ENCODE assay signal across 1 cellular context in genomic region chrX:48513670-48514069, GRCh38.
TF ChIP-seq lines count a peak whose summit lies in the region.

No MANE protein-coding gene starts in this region.

TF ChIP-seq in K562, 482 proteins besides CTCF, POLR2A, EP300 and RAD21:
- TF ChIP-seq NKRF (IDR thresholded peaks at IDR 0.05; ENCODE audit: borderline replicate concordance) (no peak), ATF3 (IDR thresholded peaks at IDR 0.05) (no peak), ATF3 (CRISPR knock-in tag; conservative IDR thresholded peaks at IDR 0.05) (no peak), EP400 (IDR thresholded peaks at IDR 0.05) (no peak), PKNOX1 (IDR thresholded peaks at IDR 0.05) (no peak), JUND (IDR thresholded peaks at IDR 0.05; ENCODE audit: borderline replicate concordance, low read depth, low read length) (no peak), JUND (tag; IDR thresholded peaks at IDR 0.05; ENCODE audit: borderline replicate concordance, low read depth, low read length) (0 out of 3 replicates have a peak, but pooled peaks have one; percentile 33), ZBTB7A (IDR thresholded peaks at IDR 0.05; ENCODE audit: borderline replicate concordance, control insufficient read depth, low read depth, low read length) (0 out of 2 replicates have a peak, but pooled peaks have one; percentile 4), L3MBTL2 (IDR thresholded peaks at IDR 0.05) (peak; percentile 33; the same call in 1 of the 2 replicates), RBM25 (IDR thresholded peaks at IDR 0.05; ENCODE audit: low read depth, low read length, severe bottlenecking) (no peak), PRDM10 (IDR thresholded peaks at IDR 0.05; ENCODE audit: partially characterized antibody) (no peak), ATF1 (CRISPR knock-in tag; IDR thresholded peaks at IDR 0.05) (no peak), ATF1 (tag; IDR thresholded peaks at IDR 0.05) (no peak), ZZZ3 (IDR thresholded peaks at IDR 0.05) (no peak), ZNF76 (CRISPR knock-in tag; IDR thresholded peaks at IDR 0.05; ENCODE audit: borderline replicate concordance) (no peak), THRAP3 (IDR thresholded peaks at IDR 0.05; ENCODE audit: borderline replicate concordance) (no peak), FOSL1 (tag; conservative IDR thresholded peaks at IDR 0.05) (peak; percentile 25; the same call in 1 of the 2 replicates), ZC3H4 (CRISPR knock-in tag; IDR thresholded peaks at IDR 0.05; ENCODE audit: borderline replicate concordance) (no peak), TBP (optimal IDR thresholded peaks at IDR 0.05; ENCODE audit: low read depth, low read length) (no peak), ZNF282 (CRISPR knock-in tag; IDR thresholded peaks at IDR 0.05) (no peak), C11orf30 (IDR thresholded peaks at IDR 0.05; ENCODE audit: low read depth) (peak; percentile 55; the same call in 1 of the 2 replicates), ZNF695 (CRISPR knock-in tag; IDR thresholded peaks at IDR 0.05) (no peak), PCBP1 (IDR thresholded peaks at IDR 0.05; ENCODE audit: low read depth, low read length, poor library complexity, severe bottlenecking) (no peak), MAFG (tag; conservative IDR thresholded peaks at IDR 0.05) (0 out of 2 replicates have a peak, but pooled peaks have one; percentile 28), ZNF316 (IDR thresholded peaks at IDR 0.05) (peak; percentile 62), ZKSCAN1 (IDR thresholded peaks at IDR 0.05; ENCODE audit: low read depth, low read length) (no peak), ARID1B (IDR thresholded peaks at IDR 0.05) (0 out of 2 replicates have a peak, but pooled peaks have one; percentile 33), DPF2 (IDR thresholded peaks at IDR 0.05) (peak; percentile 32; the same call in 1 of the 2 replicates), ZNF696 (CRISPR knock-in tag; conservative IDR thresholded peaks at IDR 0.05) (no peak), EZH2 (IDR thresholded peaks at IDR 0.05; ENCODE audit: borderline replicate concordance, low read depth, low read length) (no peak), ETS2 (tag; IDR thresholded peaks at IDR 0.05; ENCODE audit: borderline replicate concordance, poor library complexity, severe bottlenecking) (no peak), ZFPM2 (CRISPR knock-in tag; IDR thresholded peaks at IDR 0.05) (no peak), CBFA2T3 (IDR thresholded peaks at IDR 0.05) (peak; percentile 42; the same call in 1 of the 2 replicates), ZBTB12 (CRISPR knock-in tag; IDR thresholded peaks at IDR 0.05) (no peak)
